Comparison of ENCODE assay signal across 8 cellular contexts in the genomic region with DNA sequence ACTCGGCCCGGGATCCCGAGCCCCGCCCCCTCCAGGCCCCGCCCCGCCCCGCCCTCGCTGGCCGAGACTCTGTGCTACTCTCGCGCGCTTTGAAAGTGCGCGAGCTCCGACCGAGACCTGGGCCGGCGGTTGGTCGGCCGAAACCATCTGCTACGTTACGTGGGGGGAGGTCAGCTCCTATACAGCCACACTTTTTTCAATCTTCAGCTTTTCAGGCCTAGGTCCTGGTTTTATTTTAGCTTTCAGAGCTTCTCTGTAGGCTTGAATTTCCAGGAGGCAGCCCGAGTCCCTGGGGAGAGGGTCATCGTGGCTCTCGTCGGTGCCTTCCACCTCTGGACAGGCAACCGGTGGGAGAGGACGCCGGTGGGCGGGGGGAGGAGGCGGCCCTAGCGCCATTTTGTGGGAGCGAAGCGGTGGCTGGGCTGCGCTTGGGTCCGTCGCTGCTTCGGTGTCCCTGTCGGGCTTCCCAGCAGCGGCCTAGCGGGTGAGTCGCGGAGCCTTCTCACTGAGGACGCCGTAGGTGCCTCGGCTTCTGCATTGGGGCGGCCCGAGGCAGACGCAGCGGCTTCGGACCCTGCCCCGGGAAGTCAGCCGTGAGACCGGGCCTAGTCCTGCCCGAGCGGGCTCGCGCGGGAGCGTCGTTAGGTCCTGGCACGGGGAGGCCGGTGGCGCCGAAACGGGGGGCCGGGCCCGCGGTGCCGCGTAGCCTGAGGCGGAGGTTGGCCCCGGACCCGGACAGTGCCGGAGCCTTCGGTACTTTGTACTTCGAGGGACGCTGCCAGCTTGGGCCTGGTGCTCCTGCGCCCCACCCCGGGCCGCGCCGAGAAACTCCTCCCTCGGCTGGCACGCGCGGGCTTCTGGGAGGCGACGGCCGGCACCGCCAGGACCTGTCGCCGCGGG. TPM values are rescaled to one million over a fixed set of nuclear protein-coding genes. Genes with fewer than 3 reads are reported as not detected.
DNase-seq lines count a peak whose midpoint lies in the region; ATAC-seq and TF ChIP-seq lines count a peak whose summit lies in the region.

A gene (plus strand): TSS at position 395 of the 900 bp plus-strand sequence. CDS start 1,074 bp downstream, outside the sequence.

- H3K27ac ChIP-seq in endodermal cell (ENCODE audit: low read depth, low read length) (peak within 1 kb of the TSS; percentile 100), mesodermal cell (ENCODE audit: low read depth, low read length, severe bottlenecking) (peak within 1 kb of the TSS; percentile 100)

- no peak for TF ChIP-seq CTCF in endodermal cell (conservative IDR thresholded peaks at IDR 0.05)

- H3K27me3 Mint-ChIP-seq in endodermal cell (ENCODE audit: insufficient read depth): no peaks in the 10 kb centered on the region

- no peaks in the 10 kb centered on the region for H3K9me3 ChIP-seq in endodermal cell (ENCODE audit: control insufficient read depth, low read length)
- H3K9me3 ChIP-seq in mesodermal cell (ENCODE audit: control insufficient read depth, low read length): no peaks in the 10 kb centered on the region

- peak within 1 kb of the TSS; percentile 100 for H3K9ac ChIP-seq in endodermal cell (ENCODE audit: extremely low read depth, low read length, poor library complexity, severe bottlenecking)

- H3K4me3 Mint-ChIP-seq in endodermal cell: peak within 1 kb of the TSS; percentile 82

- H3K9me3 Mint-ChIP-seq in endodermal cell: no peaks in the 10 kb centered on the region

- H3K36me3 ChIP-seq in endodermal cell (ENCODE audit: control insufficient read depth, insufficient read depth, low read length) (peaks cover 36% of the 10 kb centered on the region), mesodermal cell (ENCODE audit: control insufficient read depth, insufficient read depth, low read length) (peaks cover 44% of the 10 kb centered on the region)

- H3K27me3 ChIP-seq in endodermal cell (ENCODE audit: control insufficient read depth, insufficient read depth, low read length, poor library complexity, severe bottlenecking): no peaks in the 10 kb centered on the region

- H3K36me3 Mint-ChIP-seq in endodermal cell (ENCODE audit: low read depth): peaks cover 38% of the 10 kb centered on the region

- DNase-seq in Caki2 (ENCODE audit: low read depth) (peak; percentile 90), HUDEP-2 (lab: John Stamatoyannopoulos, UW; ENCODE audit: unreplicated experiment in 76 of 76) (peak in 75 of 76 experiments; percentile 26 to 98 (median 83)), NOMO-1 treated with dmso at 0.1 percent for 144 hours (lab: John Stamatoyannopoulos, UW; ENCODE audit: unreplicated experiment) (peak; percentile 80), endodermal cell (peak; percentile 97)
- DNase-seq in activated CD8-positive, alpha-beta memory T cell treated with anti-CD3 and anti-CD28 coated beads, Interleukin-2, amount 50 U/mL, for 1 hour (ENCODE audit: extremely low read depth): peak; percentile 67
- peak; percentile 71 for DNase-seq in stimulated activated CD8-positive, alpha-beta memory T cell treated with anti-CD3 and anti-CD28 coated beads, Interleukin-15, amount 100 ng/mL, for 24 hours (ENCODE audit: low read depth)

- in situ Hi-C loops in Caki2 (cut with HindIII; ENCODE audit: low pct_unique_long_range_greater_than_20kb, low sequenced_read_pairs): no loop called here

- WGBS in endodermal cell (ENCODE audit: insufficient coverage in 1 of 2, insufficient read length in 1 of 2), 2 experiments: 0% methylated on average over 41 to 94 of the region's 94 CpGs
- 0% methylated on average over 66 to 74 of the region's 94 CpGs for WGBS in mesodermal cell (ENCODE audit: insufficient coverage in 2 of 2), 2 experiments

- peak; percentile 79 for ATAC-seq in GM21390 (IDR thresholded peaks at IDR 0.05; ENCODE audit: unreplicated experiment)

- H3K4me1 ChIP-seq in endodermal cell (ENCODE audit: control insufficient read depth, insufficient read depth, low read length) (no peaks in the 10 kb centered on the region), mesodermal cell (ENCODE audit: control insufficient read depth, insufficient read depth, low read length, poor library complexity, severe bottlenecking) (peaks cover 3% of the 10 kb centered on the region)

- H3K27ac Mint-ChIP-seq in endodermal cell: peak within 1 kb of the TSS; percentile 100

- peaks cover 12% of the 10 kb centered on the region for H3K4me1 Mint-ChIP-seq in endodermal cell

- peak within 1 kb of the TSS; percentile 88 for H3K4me3 ChIP-seq in endodermal cell (ENCODE audit: low read length)
- peak within 1 kb of the TSS; percentile 92 for H3K4me3 ChIP-seq in mesodermal cell (ENCODE audit: extremely low read depth, insufficient read depth, low read length, poor library complexity, severe bottlenecking)

RNA-seq across cellular contexts. Expression of the gene that starts here (rescaled TPM):
- total RNA-seq in Caki2 (2014; rRNA removed; shearing (Covaris generic); ENCODE audit: low replicate concordance): 21.2 and 70.9 TPM in 2 replicates
- 100 to 1,000 TPM; 203 to 216 TPM for total RNA-seq in endodermal cell
- 271 TPM for polyA plus RNA-seq in endodermal cell (2013, experiment 1 of 2)
- polyA plus RNA-seq in endodermal cell (2013, experiment 2 of 2): 250 TPM
- polyA plus RNA-seq in mesodermal cell (2013, experiment 1 of 2): 206 TPM
- polyA plus RNA-seq in mesodermal cell (2013, experiment 2 of 2): 213 TPM

Comparison
In these comparisons a context has a peak if more than half of its experiments do, and no peak if none do; other contexts are left out.
1. Peak in every context shown above with its lines: DNase-seq, ATAC-seq, H3K4me3 ChIP-seq and H3K27ac ChIP-seq.